Comparison of ENCODE assay signal across 8 cellular contexts in the genomic region with DNA sequence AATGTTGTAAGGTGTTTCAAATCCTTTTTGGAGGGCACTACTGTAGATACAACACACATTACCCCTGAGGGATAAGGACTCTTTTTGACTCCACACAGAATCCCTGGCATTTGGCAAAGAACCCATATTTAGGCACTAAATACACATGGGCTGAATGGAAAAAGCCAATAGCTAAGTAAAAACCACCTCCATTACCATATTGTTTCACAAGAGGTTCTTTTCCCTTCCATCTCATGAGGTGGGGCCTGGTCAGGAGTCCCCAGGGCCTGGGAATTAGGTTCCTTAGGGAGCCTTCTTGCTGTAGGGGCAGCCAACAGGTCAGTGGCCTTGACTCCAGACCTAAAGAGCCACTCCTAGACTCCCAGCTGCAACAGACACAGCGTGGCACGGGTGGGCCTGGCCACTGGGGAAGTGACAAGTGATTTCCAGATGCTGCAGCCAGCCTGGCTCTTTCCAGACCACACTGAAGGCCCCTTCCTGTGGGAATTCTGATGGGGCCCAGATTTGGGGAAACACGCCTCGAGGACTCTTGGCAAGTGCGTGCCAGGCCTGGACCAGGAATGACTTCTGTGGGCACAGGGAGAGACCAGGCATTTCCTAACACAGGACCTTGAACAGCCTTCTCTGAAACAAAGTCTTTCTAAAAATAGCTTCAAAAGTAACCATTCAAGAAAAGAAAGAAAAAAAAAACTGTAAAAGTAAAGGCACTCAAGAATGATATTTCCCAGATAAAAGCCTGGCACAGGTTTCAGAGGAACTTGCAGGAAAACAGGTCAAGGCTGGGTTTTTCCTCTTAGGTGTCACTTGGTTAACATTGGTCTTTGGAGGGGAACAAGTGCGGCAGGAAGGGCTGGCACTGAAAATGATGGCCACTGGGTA. TPM values are rescaled to one million over a fixed set of nuclear protein-coding genes. Genes with fewer than 3 reads are reported as not detected.
DNase-seq lines count a peak whose midpoint lies in the region; ATAC-seq and TF ChIP-seq lines count a peak whose summit lies in the region.

No MANE protein-coding gene starts in this region.

- H3K9ac ChIP-seq in skeletal muscle tissue (ENCODE audit: low read depth in 1 of 3, low read length in 3 of 3): peak overlapping the region; percentile 52 to 67 (median 67)

- ATAC-seq in HG03520 (IDR thresholded peaks at IDR 0.05; ENCODE audit: unreplicated experiment): no peak

- no peaks in the 10 kb centered on the region for H3K27me3 Mint-ChIP-seq in activated CD4-positive, alpha-beta memory T cell treated with anti-CD3 and anti-CD28 coated beads, Interleukin-2, amount 10 ng/mL, durations not matched to agents 7 days and 5 days
- no peaks in the 10 kb centered on the region for H3K27me3 Mint-ChIP-seq in type B pancreatic cell

- peaks cover 63% of the 10 kb centered on the region for H3K4me1 Mint-ChIP-seq in activated CD4-positive, alpha-beta memory T cell treated with anti-CD3 and anti-CD28 coated beads, Interleukin-2, amount 10 ng/mL, durations not matched to agents 7 days and 5 days
- peaks cover 25% of the 10 kb centered on the region for H3K4me1 Mint-ChIP-seq in type B pancreatic cell (ENCODE audit: unreplicated experiment)

- POLR2A ChIA-PET in activated CD4-positive, alpha-beta memory T cell treated with anti-CD3 and anti-CD28 coated beads, Interleukin-2, amount 10 ng/mL, durations not matched to agents 7 days and 5 days (lab: Charles Lee): interaction anchor here (0.6 to 6.1 kb wide), 11 partner anchors 10 to 1682 kb away, joined by 3 to 62 read pairs (median 8); a partner anchor contains a TSS

- peak overlapping the region; percentile 95 for H3K27ac ChIP-seq in skeletal muscle tissue (ENCODE audit: low read depth, low read length)

- CTCF ChIA-PET in activated CD4-positive, alpha-beta memory T cell treated with anti-CD3 and anti-CD28 coated beads, Interleukin-2, amount 10 ng/mL, durations not matched to agents 7 days and 5 days (lab: Charles Lee): interaction anchor here (0.5 to 4.5 kb wide), 5 partner anchors 19 to 221 kb away, joined by 3 to 12 read pairs (median 5); a partner anchor contains a TSS

- peak overlapping the region; percentile 81 for H3K27ac Mint-ChIP-seq in activated CD4-positive, alpha-beta memory T cell treated with anti-CD3 and anti-CD28 coated beads, Interleukin-2, amount 10 ng/mL, durations not matched to agents 7 days and 5 days
- no peak overlapping the region for H3K27ac Mint-ChIP-seq in type B pancreatic cell

- TF ChIP-seq CTCF in type B pancreatic cell (conservative IDR thresholded peaks at IDR 0.05): no peak

- peaks cover 67% of the 10 kb centered on the region for H3K36me3 Mint-ChIP-seq in activated CD4-positive, alpha-beta memory T cell treated with anti-CD3 and anti-CD28 coated beads, Interleukin-2, amount 10 ng/mL, durations not matched to agents 7 days and 5 days (ENCODE audit: low read depth)
- peaks cover 19% of the 10 kb centered on the region for H3K36me3 Mint-ChIP-seq in type B pancreatic cell

- no peaks in the 10 kb centered on the region for H3K27me3 ChIP-seq in skeletal muscle tissue (ENCODE audit: control insufficient read depth in 3 of 3, insufficient read depth in 3 of 3, low read length in 3 of 3)

- H3K4me3 Mint-ChIP-seq in activated CD4-positive, alpha-beta memory T cell treated with anti-CD3 and anti-CD28 coated beads, Interleukin-2, amount 10 ng/mL, durations not matched to agents 7 days and 5 days: peak overlapping the region; percentile 35
- no peak overlapping the region for H3K4me3 Mint-ChIP-seq in type B pancreatic cell

- H3K4me1 ChIP-seq in skeletal muscle tissue (ENCODE audit: control insufficient read depth in 3 of 3, insufficient read depth in 3 of 3, low read length in 3 of 3): peaks cover 53 to 80% (median 75%) of the 10 kb centered on the region in 3 donors

- H3K9me3 Mint-ChIP-seq in activated CD4-positive, alpha-beta memory T cell treated with anti-CD3 and anti-CD28 coated beads, Interleukin-2, amount 10 ng/mL, durations not matched to agents 7 days and 5 days: peaks cover 3% of the 10 kb centered on the region
- no peaks in the 10 kb centered on the region for H3K9me3 Mint-ChIP-seq in type B pancreatic cell

- H3K9me3 ChIP-seq in skeletal muscle tissue (ENCODE audit: control insufficient read depth in 3 of 3, low read length in 3 of 3): no peaks in the 10 kb centered on the region

- DNase-seq in GF-D8 (lab: John Stamatoyannopoulos, UW): peak; percentile 48
- no peak for DNase-seq in activated CD4-positive, alpha-beta memory T cell treated with anti-CD3 and anti-CD28 coated beads, Interleukin-2, amount 10 ng/mL, durations not matched to agents 7 days and 5 days
- DNase-seq in glomerular visceral epithelial cell (ENCODE audit: extremely low spot score): peak; percentile 76
- DNase-seq in stimulated activated CD4-positive, alpha-beta T cell treated with anti-CD3 and anti-CD28 coated beads, Interleukin-12 subunit alpha, Interleukin-12 subunit beta, amount 100 ng/mL, for 4 hours: no peak
- no peak for DNase-seq in cerebellar nuclear complex (lab: John Stamatoyannopoulos, UW)
- no peak for DNase-seq in type B pancreatic cell (ENCODE audit: extremely low spot score, unreplicated experiment)

- H3K36me3 ChIP-seq in skeletal muscle tissue (ENCODE audit: control insufficient read depth in 3 of 3, insufficient read depth in 3 of 3, low read length in 3 of 3): peaks cover 9 to 17% (median 12%) of the 10 kb centered on the region in 3 donors

- no peak overlapping the region for H3K4me3 ChIP-seq in skeletal muscle tissue (ENCODE audit: low read length in 3 of 3)

RNA-seq across cellular contexts. Expression of a gene that starts 18.1 kb away (rescaled TPM):
- 10 to 100 TPM; 56.7 to 57.4 TPM for total RNA-seq in activated CD4-positive, alpha-beta memory T cell treated with anti-CD3 and anti-CD28 coated beads, Interleukin-2, amount 10 ng/mL, durations not matched to agents 7 days and 5 days
- total RNA-seq in skeletal muscle tissue (11.0 TPM), type B pancreatic cell (ENCODE audit: low replicate concordance) (32.2 and 33.7 TPM in 2 replicates)

RNA-seq across cellular contexts. Expression of a gene that starts 40.6 kb away (rescaled TPM):
- not detected for total RNA-seq in activated CD4-positive, alpha-beta memory T cell treated with anti-CD3 and anti-CD28 coated beads, Interleukin-2, amount 10 ng/mL, durations not matched to agents 7 days and 5 days
- total RNA-seq in skeletal muscle tissue (not detected), type B pancreatic cell (ENCODE audit: low replicate concordance) (not detected in 2 replicates)

Comparison
In these comparisons a context has a peak if more than half of its experiments do, and no peak if none do; other contexts are left out.
1. DNase-seq: peak in GF-D8 (single experiment) and glomerular visceral epithelial cell (single experiment); none in activated CD4-positive, alpha-beta memory T cell treated with anti-CD3 and anti-CD28 coated beads, Interleukin-2, amount 10 ng/mL, durations not matched to agents 7 days and 5 days (single experiment), stimulated activated CD4-positive, alpha-beta T cell treated with anti-CD3 and anti-CD28 coated beads, Interleukin-12 subunit alpha, Interleukin-12 subunit beta, amount 100 ng/mL, for 4 hours (single experiment), cerebellar nuclear complex (0 of 2) and type B pancreatic cell (single experiment).